ENCODE assay signal across 1 cellular context in the genomic region with DNA sequence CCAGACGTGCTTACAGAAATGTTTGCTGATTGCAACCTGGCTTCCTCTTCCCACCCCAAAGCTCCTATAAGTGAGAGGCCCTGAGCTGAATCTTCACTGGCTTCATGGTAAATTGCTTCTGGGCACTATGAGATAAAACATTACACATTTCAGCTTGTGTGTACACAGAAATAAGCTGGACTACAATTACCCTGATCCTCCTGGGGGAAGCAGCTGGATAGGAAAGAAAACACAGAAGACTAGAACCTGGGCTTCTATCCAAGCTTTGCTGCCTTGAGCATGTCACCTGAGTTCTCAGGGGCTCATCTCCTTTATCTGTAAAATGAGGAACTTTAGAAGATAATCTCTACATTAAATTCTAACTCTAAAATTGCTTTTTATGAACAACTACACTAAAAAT.
TF ChIP-seq lines count a peak whose summit lies in the region.

No MANE protein-coding gene starts in this region.

TF ChIP-seq in IMR-90, 13 proteins besides CTCF, POLR2A, EP300 and RAD21:
- no peak for TF ChIP-seq RFX5 (IDR thresholded peaks at IDR 0.05; ENCODE audit: low read depth, low read length)
- TF ChIP-seq, protein P1, sequence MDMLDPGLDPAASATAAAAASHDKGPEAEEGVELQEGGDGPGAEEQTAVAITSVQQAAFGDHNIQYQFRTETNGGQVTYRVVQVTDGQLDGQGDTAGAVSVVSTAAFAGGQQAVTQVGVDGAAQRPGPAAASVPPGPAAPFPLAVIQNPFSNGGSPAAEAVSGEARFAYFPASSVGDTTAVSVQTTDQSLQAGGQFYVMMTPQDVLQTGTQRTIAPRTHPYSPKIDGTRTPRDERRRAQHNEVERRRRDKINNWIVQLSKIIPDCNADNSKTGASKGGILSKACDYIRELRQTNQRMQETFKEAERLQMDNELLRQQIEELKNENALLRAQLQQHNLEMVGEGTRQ (IDR thresholded peaks at IDR 0.05; ENCODE audit: low read depth, low read length) = no peak
- TF ChIP-seq MAFK (IDR thresholded peaks at IDR 0.05; ENCODE audit: low read depth, low read length) = no peak
- TF ChIP-seq NFE2L2 (IDR thresholded peaks at IDR 0.05; ENCODE audit: low read depth, low read length) = no peak
- no peak for TF ChIP-seq CHD1 (IDR thresholded peaks at IDR 0.05; ENCODE audit: low read depth, low read length)
- no peak for TF ChIP-seq MAZ (IDR thresholded peaks at IDR 0.05; ENCODE audit: borderline replicate concordance, low read depth, low read length)
- no peak for TF ChIP-seq CEBPB (IDR thresholded peaks at IDR 0.05; ENCODE audit: low read depth, low read length)
- TF ChIP-seq, protein P2, sequence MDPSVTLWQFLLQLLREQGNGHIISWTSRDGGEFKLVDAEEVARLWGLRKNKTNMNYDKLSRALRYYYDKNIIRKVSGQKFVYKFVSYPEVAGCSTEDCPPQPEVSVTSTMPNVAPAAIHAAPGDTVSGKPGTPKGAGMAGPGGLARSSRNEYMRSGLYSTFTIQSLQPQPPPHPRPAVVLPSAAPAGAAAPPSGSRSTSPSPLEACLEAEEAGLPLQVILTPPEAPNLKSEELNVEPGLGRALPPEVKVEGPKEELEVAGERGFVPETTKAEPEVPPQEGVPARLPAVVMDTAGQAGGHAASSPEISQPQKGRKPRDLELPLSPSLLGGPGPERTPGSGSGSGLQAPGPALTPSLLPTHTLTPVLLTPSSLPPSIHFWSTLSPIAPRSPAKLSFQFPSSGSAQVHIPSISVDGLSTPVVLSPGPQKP (IDR thresholded peaks at IDR 0.05; ENCODE audit: borderline replicate concordance, low read depth, low read length) = no peak
